18 cellular contexts compared by ENCODE assay signal in genomic region chr7:36868727-36869411, GRCh38.
DNase-seq lines count a peak whose midpoint lies in the region; ATAC-seq and TF ChIP-seq lines count a peak whose summit lies in the region.
"Had no signal": no experiment of that assay in that cellular context is flagged by ENCODE, and none has a peak within 500 bp of the region (broad histone marks: within the 10 kb centered on the region; RNA-seq: fewer than 3 reads in every experiment).

No MANE protein-coding gene starts in this region.

- H3K9me3 Mint-ChIP-seq in CD8-positive, alpha-beta memory T cell: no peaks in the 10 kb centered on the region
- H3K9me3 Mint-ChIP-seq in GM23338 (no peaks in the 10 kb centered on the region), immature natural killer cell (no peaks in the 10 kb centered on the region)
- H3K9me3 Mint-ChIP-seq in CD8-positive, alpha-beta T cell: no peaks in the 10 kb centered on the region
- H3K9me3 Mint-ChIP-seq: CD4-positive, alpha-beta T cell; H9 had no signal

- peaks cover 20% of the 10 kb centered on the region for H3K4me1 ChIP-seq in CD8-positive, alpha-beta memory T cell (ENCODE audit: insufficient read depth, low read length)
- peaks cover 14% of the 10 kb centered on the region; the same call in 1 of the 2 replicates for H3K4me1 ChIP-seq in GM23338 (ENCODE audit: insufficient read depth)
- H3K4me1 ChIP-seq in CD8-positive, alpha-beta T cell (ENCODE audit: insufficient read depth, low read length): peaks cover 8% of the 10 kb centered on the region

- no peaks in the 10 kb centered on the region for H4K20me1 ChIP-seq in GM23338 (replicated peaks; ENCODE audit: insufficient read depth)

- peaks cover 31 to 74% (median 46%) of the 10 kb centered on the region in 3 donors for H3K36me3 Mint-ChIP-seq in CD8-positive, alpha-beta memory T cell
- H3K36me3 Mint-ChIP-seq in GM23338 (ENCODE audit: low read depth) (no peaks in the 10 kb centered on the region; the same call in 2 of the 3 replicates), immature natural killer cell (peaks cover 35 to 56% (median 54%) of the 10 kb centered on the region in 3 donors)
- peaks cover 92% of the 10 kb centered on the region for H3K36me3 Mint-ChIP-seq in CD8-positive, alpha-beta T cell

- peaks cover 12% of the 10 kb centered on the region for H3K36me3 ChIP-seq in CD8-positive, alpha-beta memory T cell (ENCODE audit: insufficient read depth, low read length)
- H3K36me3 ChIP-seq in GM23338 (ENCODE audit: insufficient read depth): no peaks in the 10 kb centered on the region
- H3K36me3 ChIP-seq in CD8-positive, alpha-beta T cell (ENCODE audit: insufficient read depth, low read length): peaks cover 15% of the 10 kb centered on the region

- peak overlapping the region in 6 of 8 donors; percentile 7 to 40 (median 24) for H3K27ac Mint-ChIP-seq in CD8-positive, alpha-beta memory T cell
- H3K27ac Mint-ChIP-seq in GM23338 (no peak overlapping the region), immature natural killer cell (peak overlapping the region; percentile 43 to 100 (median 99))
- H3K27ac Mint-ChIP-seq in CD8-positive, alpha-beta T cell: no peak overlapping the region
- H3K27ac Mint-ChIP-seq: B cell; CD4-positive, alpha-beta T cell; H9 had no signal

- H3K27me3 Mint-ChIP-seq in CD8-positive, alpha-beta memory T cell: no peaks in the 10 kb centered on the region
- H3K27me3 Mint-ChIP-seq in GM23338 (ENCODE audit: insufficient read depth, low read depth, poor library complexity) (no peaks in the 10 kb centered on the region), immature natural killer cell (ENCODE audit: low read depth in 3 of 3) (peaks cover 5 to 17% (median 11%) of the 10 kb centered on the region in 3 donors)
- no peaks in the 10 kb centered on the region for H3K27me3 Mint-ChIP-seq in CD8-positive, alpha-beta T cell (ENCODE audit: low read depth)
- H3K27me3 Mint-ChIP-seq: B cell; CD4-positive, alpha-beta T cell had no signal

- no peak overlapping the region for H3K4me3 ChIP-seq in CD8-positive, alpha-beta memory T cell (ENCODE audit: low read length)
- H3K4me3 ChIP-seq in GM23338: no peak overlapping the region
- no peak overlapping the region for H3K4me3 ChIP-seq in CD8-positive, alpha-beta T cell (ENCODE audit: low read depth, low read length)
- H3K4me3 ChIP-seq: GM23248 had no signal

- H3K27ac ChIP-seq in CD8-positive, alpha-beta memory T cell (ENCODE audit: low read depth, low read length): no peak overlapping the region
- no peak overlapping the region for H3K27ac ChIP-seq in GM23338 (ENCODE audit: low read depth)
- H3K27ac ChIP-seq in CD8-positive, alpha-beta T cell (ENCODE audit: low read depth, low read length): no peak overlapping the region
- H3K27ac ChIP-seq: GM23248 had no signal

- no peaks in the 10 kb centered on the region for H3K79me2 ChIP-seq in GM23338 (replicated peaks; ENCODE audit: insufficient read depth)

- no peaks in the 10 kb centered on the region for H3K9me3 ChIP-seq in CD8-positive, alpha-beta memory T cell (ENCODE audit: low read length)
- no peaks in the 10 kb centered on the region for H3K9me3 ChIP-seq in CD8-positive, alpha-beta T cell (ENCODE audit: low read length)

- POLR2A ChIA-PET in CD8-positive, alpha-beta memory T cell (lab: Charles Lee): no interaction called here
- POLR2A ChIA-PET in CD8-positive, alpha-beta T cell (lab: Charles Lee): no interaction called here

- no peaks in the 10 kb centered on the region for H3K27me3 ChIP-seq in CD8-positive, alpha-beta memory T cell (ENCODE audit: insufficient read depth, low read length, poor library complexity, severe bottlenecking)
- no peaks in the 10 kb centered on the region for H3K27me3 ChIP-seq in GM23338 (ENCODE audit: insufficient read depth)
- no peaks in the 10 kb centered on the region for H3K27me3 ChIP-seq in CD8-positive, alpha-beta T cell (ENCODE audit: insufficient read depth, low read length)

- no peak overlapping the region for H2AFZ ChIP-seq in GM23338
- H2AFZ ChIP-seq: GM23248 had no signal

- peaks cover 57 to 82% (median 58%) of the 10 kb centered on the region in 3 donors for H3K4me1 Mint-ChIP-seq in CD8-positive, alpha-beta memory T cell
- H3K4me1 Mint-ChIP-seq in GM23338 (peaks cover 22% of the 10 kb centered on the region), immature natural killer cell (peaks cover 100% of the 10 kb centered on the region in 2 donors)
- H3K4me1 Mint-ChIP-seq in CD8-positive, alpha-beta T cell (ENCODE audit: low read depth): peaks cover 39% of the 10 kb centered on the region

- CTCF ChIA-PET in CD8-positive, alpha-beta memory T cell (lab: Charles Lee): no interaction called here
- CTCF ChIA-PET in CD8-positive, alpha-beta T cell (lab: Charles Lee): interaction anchor here (1.2 kb wide), 1 partner anchor 41 kb away, joined by 3 read pairs; no protein-coding TSS in a partner anchor

- H3K4me2 ChIP-seq in GM23338: 0 out of 2 replicates have a peak overlapping the region, but pooled peaks have one; percentile 32

- H3F3A ChIP-seq in GM23338 (replicated peaks; ENCODE audit: low read depth): no peaks in the 10 kb centered on the region

- no peak for TF ChIP-seq CTCF in GM23338 (conservative IDR thresholded peaks at IDR 0.05; ENCODE audit: low read depth in 2 of 2)
- no peak for TF ChIP-seq CTCF in CD8-positive, alpha-beta T cell (IDR thresholded peaks at IDR 0.05)

- peaks cover 14% of the 10 kb centered on the region for H3K9me2 ChIP-seq in GM23338 (ENCODE audit: insufficient read depth)

- H3K4me3 Mint-ChIP-seq in CD8-positive, alpha-beta memory T cell: no peak overlapping the region
- no peak overlapping the region for H3K4me3 Mint-ChIP-seq in GM23338
- H3K4me3 Mint-ChIP-seq in immature natural killer cell: peak overlapping the region in 4 of 5 donors; percentile 28 to 51 (median 38)
- no peak overlapping the region for H3K4me3 Mint-ChIP-seq in CD8-positive, alpha-beta T cell
- H3K4me3 Mint-ChIP-seq: B cell; CD4-positive, alpha-beta T cell; H9 had no signal

- ATAC-seq in GM23338 (peak; percentile 81), GM18868 (IDR thresholded peaks at IDR 0.05; ENCODE audit: unreplicated experiment) (no peak)
- no peak for ATAC-seq in CD8-positive, alpha-beta T cell

- no peak for DNase-seq in CD8-positive, alpha-beta memory T cell
- peak; percentile 23 for DNase-seq in GM23338 (ENCODE audit: low spot score)
- DNase-seq in cerebellar cortex (ENCODE audit: low spot score): peak; percentile 46
- DNase-seq in immature natural killer cell: no peak
- DNase-seq in CD8-positive, alpha-beta T cell: no peak
- no peak for DNase-seq in activated T-cell treated with anti-CD3 and anti-CD28 coated beads for 4 hours
- DNase-seq: C1 segment of cervical spinal cord; CD4-positive, alpha-beta T cell; COR-L47; DMS153; DMS79 treated with DMSO at 0.1 percent for 48 hours; EL; GDM1; GM23248; H9; IMR-90 had no signal

- intact Hi-C loops in CD8-positive, alpha-beta T cell (cut with DNase I, micrococcal nuclease): no loop called here

TF ChIP-seq in GM23338, 12 proteins besides CTCF, POLR2A, EP300 and RAD21:
- TF ChIP-seq ZNF331 (CRISPR knock-in tag; IDR thresholded peaks at IDR 0.05; ENCODE audit: low read depth): no peak
- TF ChIP-seq EZH2 (IDR thresholded peaks at IDR 0.05; ENCODE audit: low read depth, unreplicated experiment): no peak
- 0 out of 2 replicates have a peak, but pooled peaks have one; percentile 3 for TF ChIP-seq NANOG (IDR thresholded peaks at IDR 0.05; ENCODE audit: borderline replicate concordance)
TF ChIP-seq in GM23338: peak in this region for 1.

Comparison
In these comparisons a context has a peak if more than half of its experiments do, and no peak if none do; other contexts are left out.
1. DNase-seq: peak in GM23338 (single experiment) and cerebellar cortex (single experiment); none in CD8-positive, alpha-beta memory T cell (0 of 5), immature natural killer cell (0 of 3), CD8-positive, alpha-beta T cell (0 of 7) and activated T-cell treated with anti-CD3 and anti-CD28 coated beads for 4 hours (single experiment).
2. H3K27ac Mint-ChIP-seq: peak in CD8-positive, alpha-beta memory T cell (6 of 8) and immature natural killer cell (6 of 6); none in GM23338 (single experiment) and CD8-positive, alpha-beta T cell (single experiment).
3. H3K4me3 Mint-ChIP-seq: peak in immature natural killer cell (4 of 5); none in CD8-positive, alpha-beta memory T cell (0 of 7), GM23338 (single experiment) and CD8-positive, alpha-beta T cell (single experiment).